23 cellular contexts compared by ENCODE assay signal in genomic region chr17:9994761-9995160, GRCh38.
A peak's percentile ranks its signal among the peaks of the same experiment; 100 is the strongest.
DNase-seq lines count a peak whose midpoint lies in the region; ATAC-seq and TF ChIP-seq lines count a peak whose summit lies in the region.
"Had no signal": no experiment of that assay in that cellular context is flagged by ENCODE, and none has a peak within 500 bp of the region (broad histone marks: within the 10 kb centered on the region; RNA-seq: fewer than 3 reads in every experiment).

No MANE protein-coding gene starts in this region.

- no peak for TF ChIP-seq CTCF in sigmoid colon (IDR thresholded peaks at IDR 0.05)

- H3K4ac ChIP-seq in mesendoderm (ENCODE audit: low read depth, low read length) (no peak overlapping the region), neuronal stem cell (ENCODE audit: low read length) (no peak overlapping the region)

- H3K14ac ChIP-seq in neuronal stem cell (ENCODE audit: low read length) = no peak overlapping the region

- H4K8ac ChIP-seq in mesendoderm (ENCODE audit: low read depth, low read length) (no peak overlapping the region), neuronal stem cell (ENCODE audit: low read depth, low read length) (no peak overlapping the region)

- H3K56ac ChIP-seq in mesendoderm (ENCODE audit: low read length) = no peak overlapping the region

- H3K79me1 ChIP-seq in mesendoderm (ENCODE audit: low read length) (no peaks in the 10 kb centered on the region), neuronal stem cell (ENCODE audit: low read depth, low read length) (no peaks in the 10 kb centered on the region)

- TF ChIP-seq POLR2A in sigmoid colon (IDR thresholded peaks at IDR 0.05) = no peak

- H3K79me2 ChIP-seq in mesendoderm (ENCODE audit: control insufficient read depth, insufficient read depth, low read length) = no peaks in the 10 kb centered on the region

- H3K27ac ChIP-seq in mesendoderm (ENCODE audit: low read depth, low read length) (peak overlapping the region; percentile 37), neuronal stem cell (replicated peaks; ENCODE audit: low read length) (no peak overlapping the region), sigmoid colon (no peak overlapping the region)
- H3K27ac ChIP-seq: 22Rv1, BLaER1 had no signal

- H2BK120ac ChIP-seq in mesendoderm (ENCODE audit: low read depth, low read length) (no peak overlapping the region), neuronal stem cell (ENCODE audit: low read depth, low read length) (no peak overlapping the region)

- H2BK5ac ChIP-seq in mesendoderm (ENCODE audit: low read length) = no peak overlapping the region
- no peak overlapping the region for H2BK5ac ChIP-seq in neuronal stem cell (ENCODE audit: low read length)

- no peaks in the 10 kb centered on the region for H3K4me1 ChIP-seq in mesendoderm (ENCODE audit: control insufficient read depth, low read depth, low read length)
- peaks cover 0 to 2% of the 10 kb centered on the region in 2 donors for H3K4me1 ChIP-seq in neuronal stem cell (ENCODE audit: control insufficient read depth in 2 of 2, insufficient read depth in 1 of 2, low read depth in 1 of 2, low read length in 2 of 2)
- H3K4me1 ChIP-seq in sigmoid colon = no peaks in the 10 kb centered on the region
- H3K4me1 ChIP-seq: BE2C had no signal

- H2BK12ac ChIP-seq in neuronal stem cell (ENCODE audit: low read length) = no peak overlapping the region

- H3K9ac ChIP-seq in mesendoderm (ENCODE audit: low read length) (no peak overlapping the region), neuronal stem cell (ENCODE audit: low read depth, low read length, poor library complexity) (no peak overlapping the region)
- H3K9ac ChIP-seq: BLaER1 had no signal

- H4K91ac ChIP-seq in neuronal stem cell (ENCODE audit: low read depth, low read length, poor library complexity) = no peak overlapping the region

- no CpG with 5 or more reads among the region's 4 CpGs for WGBS in mesendoderm (ENCODE audit: extremely low coverage, insufficient coverage, low lambda C conversion rate)
- no CpG with 5 or more reads among the region's 4 CpGs for WGBS in neuronal stem cell (ENCODE audit: extremely low coverage in 2 of 2, insufficient read length in 2 of 2, insufficient replicate concordance in 1 of 2), 2 donors
- WGBS in sigmoid colon, 2 donors = 80 to 86% methylated on average over 4 of the region's 4 CpGs

- no peaks in the 10 kb centered on the region for H3K36me3 ChIP-seq in mesendoderm (ENCODE audit: control insufficient read depth, insufficient read depth, low read length)
- no peaks in the 10 kb centered on the region for H3K36me3 ChIP-seq in neuronal stem cell (replicated peaks in 1 of 2; ENCODE audit: control insufficient read depth in 2 of 2, insufficient read depth in 2 of 2, low read length in 2 of 2)
- no peaks in the 10 kb centered on the region for H3K36me3 ChIP-seq in sigmoid colon
- H3K36me3 ChIP-seq: BE2C, BLaER1 had no signal

- ATAC-seq in GM21786 (IDR thresholded peaks at IDR 0.05; ENCODE audit: unreplicated experiment) = no peak

- H3K4me2 ChIP-seq in mesendoderm (ENCODE audit: low read length) (no peak overlapping the region), neuronal stem cell (ENCODE audit: insufficient read depth, low read length, poor library complexity, severe bottlenecking) (no peak overlapping the region)
- H3K4me2 ChIP-seq: BLaER1 had no signal

- H2BK15ac ChIP-seq in mesendoderm (replicated peaks; ENCODE audit: low read depth) (no peak overlapping the region), neuronal stem cell (ENCODE audit: low read length) (no peak overlapping the region)

- no peak overlapping the region for H2AK5ac ChIP-seq in mesendoderm (ENCODE audit: low read length)
- H2AK5ac ChIP-seq in neuronal stem cell (ENCODE audit: low read depth, low read length) = peak overlapping the region; percentile 74

- H3K27me3 ChIP-seq in mesendoderm (ENCODE audit: insufficient read depth, low read length, poor library complexity) (no peaks in the 10 kb centered on the region), neuronal stem cell (ENCODE audit: control insufficient read depth in 3 of 3, insufficient read depth in 3 of 3, low read depth in 1 of 3, low read length in 3 of 3) (no peaks in the 10 kb centered on the region), sigmoid colon (no peaks in the 10 kb centered on the region)
- H3K27me3 ChIP-seq: BE2C, BLaER1 had no signal

- no peak overlapping the region for H4K5ac ChIP-seq in mesendoderm (ENCODE audit: low read length)

- H3K18ac ChIP-seq in mesendoderm (ENCODE audit: low read length) = no peak overlapping the region
- peak overlapping the region; percentile 48 for H3K18ac ChIP-seq in neuronal stem cell (ENCODE audit: low read length)

- H3K9me3 ChIP-seq in neuronal stem cell (replicated peaks in 1 of 2; ENCODE audit: control insufficient read depth in 2 of 2, insufficient read depth in 1 of 2, low read depth in 1 of 2, low read length in 2 of 2) (peaks cover 0 to 1% of the 10 kb centered on the region in 2 donors), sigmoid colon (no peaks in the 10 kb centered on the region)
- H3K9me3 ChIP-seq: BE2C had no signal

- H2AFZ ChIP-seq in neuronal stem cell (ENCODE audit: low read length) = no peak overlapping the region

- intact Hi-C loops in sigmoid colon (cut with DNase I) = no loop called here

- DNase-seq in ELF-1 (ENCODE audit: low read depth, low spot score) (peak; percentile 76), mesendoderm (no peak), neuronal stem cell (ENCODE audit: low spot score) (no peak), sigmoid colon (peak; percentile 28), NAMALWA (ENCODE audit: low spot score) (no peak), NCI-H2171 (lab: John Stamatoyannopoulos, UW) (no peak)
- DNase-seq: ACHN; BE2C; C1 segment of cervical spinal cord; CD4-positive, alpha-beta memory T cell; CD4-positive, CD25-positive, alpha-beta regulatory T cell; CD8-positive, alpha-beta memory T cell; COR-L47; DMS 273 treated with DMSO at 0.1 percent for 48 hours; DMS153; DMS53; DMS79; DND-41; EL; GF-D8 had no signal

- no peak for TF ChIP-seq EP300 in sigmoid colon (IDR thresholded peaks at IDR 0.05)

- no peak overlapping the region for H3K4me3 ChIP-seq in mesendoderm (ENCODE audit: low read length)
- no peak overlapping the region for H3K4me3 ChIP-seq in neuronal stem cell (ENCODE audit: low read length in 2 of 2)
- H3K4me3 ChIP-seq in sigmoid colon = no peak overlapping the region
- H3K4me3 ChIP-seq: BLaER1 had no signal

- H3K23ac ChIP-seq in mesendoderm (ENCODE audit: low read length) (no peak overlapping the region), neuronal stem cell (ENCODE audit: low read depth, low read length, poor library complexity) (no peak overlapping the region)

Comparison
In these comparisons a context has a peak if more than half of its experiments do, and no peak if none do; other contexts are left out.
1. DNase-seq: peak in ELF-1 (single experiment) and sigmoid colon (single experiment); none in mesendoderm (single experiment), neuronal stem cell (single experiment), NAMALWA (single experiment) and NCI-H2171 (single experiment).